8 cellular contexts compared by ENCODE assay signal in the genomic region with DNA sequence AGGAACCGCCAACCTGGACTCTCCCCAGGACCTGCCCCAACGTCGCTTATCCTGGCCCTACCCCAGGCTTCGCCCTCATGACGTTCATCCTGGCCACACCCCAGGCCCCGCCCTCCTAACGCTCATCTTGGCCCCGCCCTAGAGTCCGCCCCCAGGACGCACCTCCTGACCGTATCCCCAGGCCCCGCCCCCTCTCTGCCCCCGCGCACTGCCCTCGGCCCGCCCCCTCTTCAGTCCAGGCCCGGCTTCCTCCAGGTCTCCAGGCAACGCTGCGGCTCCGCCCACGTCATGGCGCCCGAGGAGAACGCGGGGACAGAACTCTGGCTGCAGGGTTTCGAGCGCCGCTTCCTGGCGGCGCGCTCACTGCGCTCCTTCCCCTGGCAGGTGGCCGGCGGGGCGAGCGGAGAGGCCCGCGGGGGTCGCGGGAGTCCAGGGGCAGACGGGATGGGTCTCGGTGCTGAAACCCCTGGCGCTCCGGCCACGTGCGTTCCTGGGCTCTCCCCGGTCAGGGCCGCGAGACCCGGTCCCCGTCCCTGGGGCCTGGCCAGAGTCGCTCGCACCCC. TPM values are rescaled to one million over a fixed set of nuclear protein-coding genes. Genes with fewer than 3 reads are reported as not detected.
A peak's percentile ranks its signal among the peaks of the same experiment; 100 is the strongest.
DNase-seq lines count a peak whose midpoint lies in the region; FAIRE-seq and TF ChIP-seq lines count a peak whose summit lies in the region.
"Not testable (repeated sequence)": the region's sequence is repeated elsewhere in the genome, so short reads cannot be mapped to it uniquely, and the experiment has no call there.

No MANE protein-coding gene starts in this region.

- DNase-seq in GM13976 (ENCODE audit: low spot score) (peak; percentile 79), HL-60 (ENCODE audit: low read depth in 1 of 2, low spot score in 1 of 2) (peak; percentile 41 to 77), NOMO-1 (lab: John Stamatoyannopoulos, UW; ENCODE audit: unreplicated experiment in 2 of 2) (peak; percentile 88 to 94), dedifferentiated amniotic fluid mesenchymal stem cell (ENCODE audit: extremely low spot score) (peak; percentile 96), keratinocyte (ENCODE audit: low read depth, low spot score) (peak; percentile 91), vagina (ENCODE audit: extremely low spot score in 2 of 2) (peak in 1 of 2 donors; percentile 99)
- peak; percentile 99 for DNase-seq in activated CD8-positive, alpha-beta memory T cell treated with anti-CD3 and anti-CD28 coated beads for 24 hours

- not testable (repeated sequence) for H3K9me3 ChIP-seq in keratinocyte (ENCODE audit: control insufficient read depth, low read depth, low read length); skeletal muscle satellite cell (replicated peaks; ENCODE audit: low read length); vagina

- H3K79me2 ChIP-seq in keratinocyte (ENCODE audit: control insufficient read depth, insufficient read depth, low read length), result not testable (repeated sequence)

- not testable (repeated sequence) for H3K27me3 ChIP-seq in HL-60 (ENCODE audit: insufficient read depth, poor library complexity, severe bottlenecking); keratinocyte (ENCODE audit: control insufficient read depth, extremely low read depth, insufficient read depth, low read length); skeletal muscle satellite cell (ENCODE audit: control insufficient read depth, insufficient read depth, low read length); vagina

- H3K27ac ChIP-seq in HL-60 (replicated peaks), result peak overlapping the region; percentile 33; the same call in 1 of the 2 replicates
- H3K27ac ChIP-seq in keratinocyte (ENCODE audit: control insufficient read depth, insufficient read depth, low read length), result peak overlapping the region; percentile 89
- peak overlapping the region; percentile 74 for H3K27ac ChIP-seq in vagina

- TF ChIP-seq CTCF in GM13976 (IDR thresholded peaks at IDR 0.05; ENCODE audit: borderline replicate concordance, control extremely low read depth, extremely low read depth, insufficient read depth, missing control alignments); HL-60 (IDR thresholded peaks at IDR 0.05; ENCODE audit: insufficient read depth, low read length); vagina (IDR thresholded peaks at IDR 0.05): not testable (repeated sequence)
- TF ChIP-seq CTCF in keratinocyte (optimal IDR thresholded peaks at IDR 0.05 in 1 of 3, IDR thresholded peaks at IDR 0.05 in 1 of 3, conservative IDR thresholded peaks at IDR 0.05 in 1 of 3; ENCODE audit: extremely low read depth in 1 of 3, insufficient read depth in 2 of 3, low read length in 3 of 3), result peak in 1 of 3 experiments; percentile 9

- dilution Hi-C loops in keratinocyte (cut with MboI; ENCODE audit: extremely low pct_ligation_motif_present, low sequenced_read_pairs), result not testable (repeated sequence)

- H2AFZ ChIP-seq in keratinocyte (ENCODE audit: control insufficient read depth, low read length), result peak overlapping the region; percentile 80

- in situ Hi-C loops in GM13976 (cut with MboI; ENCODE audit: low sequenced_read_pairs, unreplicated experiment), result not testable (repeated sequence)

- not testable (repeated sequence) for H3K4me1 ChIP-seq in keratinocyte (ENCODE audit: control insufficient read depth, extremely low read depth, insufficient read depth, low read length); skeletal muscle satellite cell (ENCODE audit: control insufficient read depth, insufficient read depth, low read length); vagina

- TF ChIP-seq POLR2A in vagina (IDR thresholded peaks at IDR 0.05), result peak in 1 of 2 donors; percentile 69

- H3K9me1 ChIP-seq in keratinocyte (ENCODE audit: control insufficient read depth, extremely low read depth, insufficient read depth, low read length), result not testable (repeated sequence)

- not testable (repeated sequence) for H4K20me1 ChIP-seq in keratinocyte (ENCODE audit: control insufficient read depth, extremely low read depth, insufficient read depth, low read length)

- H3K4me2 ChIP-seq in keratinocyte (ENCODE audit: control insufficient read depth, extremely low read depth, insufficient read depth, low read depth, low read length), result peak overlapping the region; percentile 89
- H3K4me2 ChIP-seq in skeletal muscle satellite cell (ENCODE audit: low read length), result peak overlapping the region; percentile 96

- H3K4me3 ChIP-seq in HL-60 (replicated peaks; ENCODE audit: insufficient read depth, low read length) (peak overlapping the region; percentile 38), keratinocyte (ENCODE audit: control insufficient read depth in 2 of 3, extremely low read depth in 1 of 3, insufficient read depth in 2 of 3, low read depth in 1 of 3, low read length in 3 of 3) (peak overlapping the region; percentile 66 to 70 (median 69)), skeletal muscle satellite cell (ENCODE audit: low read length) (peak overlapping the region; percentile 84), vagina (peak overlapping the region; percentile 78 to 79)

- H3K36me3 ChIP-seq in keratinocyte (ENCODE audit: control insufficient read depth in 2 of 2, extremely low read depth in 1 of 2, insufficient read depth in 2 of 2, low read length in 2 of 2); skeletal muscle satellite cell (ENCODE audit: insufficient read depth, low read length); vagina: not testable (repeated sequence)

- peak overlapping the region; percentile 92 for H3K9ac ChIP-seq in keratinocyte (ENCODE audit: control insufficient read depth, extremely low read depth, insufficient read depth, low read length)
- peak overlapping the region; percentile 94 for H3K9ac ChIP-seq in skeletal muscle satellite cell (ENCODE audit: low read depth, low read length)

- FAIRE-seq in keratinocyte (lab: Jason Lieb, UNC), result peak; percentile 75

- intact Hi-C loops in vagina (cut with DNase I), result not testable (repeated sequence)

RNA-seq across cellular contexts. Expression of a gene that starts 17.1 kb away (rescaled TPM):
- polyA plus RNA-seq in keratinocyte, result not detected in 3 replicates
- not detected for polyA plus RNA-seq in keratinocyte (2011; ENCODE audit: low read depth)
- not detected in 2 replicates for polyA plus RNA-seq in keratinocyte (2011; cell fraction: cytosol; rRNA removed)
- polyA plus RNA-seq in keratinocyte (2011; cell fraction: nucleus; rRNA removed), result not detected in 2 replicates
- not detected in 2 replicates for polyA plus RNA-seq in keratinocyte (2012; ENCODE audit: low replicate concordance)
- polyA minus RNA-seq in keratinocyte, result not detected in 3 replicates
- polyA minus RNA-seq in keratinocyte (2011; cell fraction: cytosol; rRNA and poly(A)+ RNA removed), result not detected
- not detected in 2 replicates for polyA minus RNA-seq in keratinocyte (2011; cell fraction: nucleus; rRNA and poly(A)+ RNA removed)
- total RNA-seq in skeletal muscle satellite cell (2012; rRNA removed), result not detected in 2 replicates
- total RNA-seq in vagina, result not detected

RNA-seq across cellular contexts. Expression of a gene that starts 57.4 kb away (rescaled TPM):
- not detected in 3 replicates for polyA plus RNA-seq in keratinocyte
- polyA plus RNA-seq in keratinocyte (2011; ENCODE audit: low read depth), result not detected
- not detected in 2 replicates for polyA plus RNA-seq in keratinocyte (2011; cell fraction: cytosol; rRNA removed)
- not detected in 2 replicates for polyA plus RNA-seq in keratinocyte (2011; cell fraction: nucleus; rRNA removed)
- polyA plus RNA-seq in keratinocyte (2012; ENCODE audit: low replicate concordance), result not detected in 2 replicates
- polyA minus RNA-seq in keratinocyte, result not detected in 3 replicates
- not detected for polyA minus RNA-seq in keratinocyte (2011; cell fraction: cytosol; rRNA and poly(A)+ RNA removed)
- polyA minus RNA-seq in keratinocyte (2011; cell fraction: nucleus; rRNA and poly(A)+ RNA removed), result not detected in 2 replicates
- not detected in 2 replicates for total RNA-seq in skeletal muscle satellite cell (2012; rRNA removed)
- total RNA-seq in vagina, result not detected

Comparison
In these comparisons a context has a peak if more than half of its experiments do, and no peak if none do; other contexts are left out.
1. H3K27ac ChIP-seq: peak in every context shown above with its lines; median percentile 89 in keratinocyte; 74 in vagina; 33 in HL-60.